Comparison of ENCODE assay signal across 8 cellular contexts in the genomic region with DNA sequence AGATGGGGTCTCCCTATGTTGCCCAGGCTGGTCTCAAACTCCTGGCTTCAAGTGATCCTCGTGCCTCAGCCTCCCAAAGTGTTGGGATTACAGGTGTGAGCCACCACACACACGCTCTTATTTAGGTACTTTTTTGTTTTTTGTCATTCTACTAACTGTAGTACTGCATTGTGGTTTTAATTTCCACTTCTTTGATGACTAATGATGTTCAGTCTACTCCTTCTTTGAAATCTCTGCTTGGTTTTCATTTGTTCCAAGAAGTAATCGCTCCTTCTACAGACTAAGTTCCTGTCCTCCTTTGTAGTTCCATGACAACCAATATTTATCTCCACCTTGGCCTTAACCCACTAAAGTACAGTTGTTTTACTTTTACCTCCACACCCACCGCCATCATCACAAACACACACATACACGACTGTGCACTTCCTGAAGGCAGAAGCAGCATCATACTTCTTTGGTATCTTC. TPM values are rescaled to one million over a fixed set of nuclear protein-coding genes. Genes with fewer than 3 reads are reported as not detected.
DNase-seq lines count a peak whose midpoint lies in the region; ATAC-seq and TF ChIP-seq lines count a peak whose summit lies in the region.

No MANE protein-coding gene starts in this region.

- peak overlapping the region; percentile 4 for H3K27ac ChIP-seq in upper lobe of right lung

- H3K4me3 Mint-ChIP-seq in activated T-helper 2 cell treated with anti-CD3 and anti-CD28 coated beads, Interferon-gamma antibody, Interleukin-2, Interleukin-4, amounts not matched to agents 10 μg/mL and 5 μg/mL and 100 μg/mL, durations not matched to agents 14 hours and 24 hours and 36 hours (ENCODE audit: low read depth), result peak overlapping the region; percentile 66
- H3K4me3 Mint-ChIP-seq in memory B cell, result peak overlapping the region; percentile 92

- peaks cover 8% of the 10 kb centered on the region for H3K27me3 Mint-ChIP-seq in activated T-helper 2 cell treated with anti-CD3 and anti-CD28 coated beads, Interferon-gamma antibody, Interleukin-2, Interleukin-4, amounts not matched to agents 10 μg/mL and 5 μg/mL and 100 μg/mL, durations not matched to agents 14 hours and 24 hours and 36 hours (ENCODE audit: low read depth)
- H3K27me3 Mint-ChIP-seq in memory B cell, result peaks cover 3% of the 10 kb centered on the region

- intact Hi-C loops in activated T-helper 2 cell treated with anti-CD3 and anti-CD28 coated beads, Interferon-gamma antibody, Interleukin-2, Interleukin-4, amounts not matched to agents 10 μg/mL and 5 μg/mL and 100 μg/mL, durations not matched to agents 14 hours and 24 hours and 36 hours (cut with micrococcal nuclease), result loop anchor here (1.0 to 10.0 kb wide), 3 partner anchors 44 to 134 kb away; partner anchors contain the start of gene ACAA1
- intact Hi-C loops in upper lobe of right lung (cut with DNase I), result no loop called here

- DNase-seq in stimulated activated CD4-positive, alpha-beta T cell treated with anti-CD3 and anti-CD28 coated beads, Interleukin-1b, Interleukin-23, amount 100 ng/mL, for 48 hours, result peak; percentile 29
- DNase-seq in stimulated activated CD4-positive, alpha-beta T cell treated with anti-CD3 and anti-CD28 coated beads, Interleukin-12 subunit alpha, Interleukin-12 subunit beta, amount 100 ng/mL, for 4 hours, result no peak
- DNase-seq in activated T-helper 2 cell treated with anti-CD3 and anti-CD28 coated beads, Interferon-gamma antibody, Interleukin-2, Interleukin-4, amounts not matched to agents 10 μg/mL and 5 μg/mL and 100 μg/mL, durations not matched to agents 14 hours and 24 hours and 36 hours (ENCODE audit: low spot score), result peak; percentile 46
- DNase-seq in memory B cell (ENCODE audit: low spot score in 2 of 2), result no peak
- DNase-seq in upper lobe of right lung, result no peak

- ATAC-seq in memory B cell (ENCODE audit: low read depth) (no peak), upper lobe of right lung (no peak), HG02885 (IDR thresholded peaks at IDR 0.05; ENCODE audit: poor library complexity, unreplicated experiment) (no peak), GM21737 (IDR thresholded peaks at IDR 0.05; ENCODE audit: unreplicated experiment) (no peak), HG02973 (IDR thresholded peaks at IDR 0.05; ENCODE audit: unreplicated experiment) (no peak)

- no peaks in the 10 kb centered on the region for H3K9me3 ChIP-seq in upper lobe of right lung

- peaks cover 8% of the 10 kb centered on the region for H3K36me3 Mint-ChIP-seq in activated T-helper 2 cell treated with anti-CD3 and anti-CD28 coated beads, Interferon-gamma antibody, Interleukin-2, Interleukin-4, amounts not matched to agents 10 μg/mL and 5 μg/mL and 100 μg/mL, durations not matched to agents 14 hours and 24 hours and 36 hours (ENCODE audit: low read depth)
- H3K36me3 Mint-ChIP-seq in memory B cell, result peaks cover under 1% of the 10 kb centered on the region

- no peak for TF ChIP-seq CTCF in upper lobe of right lung (IDR thresholded peaks at IDR 0.05)

- no peaks in the 10 kb centered on the region for H3K27me3 ChIP-seq in upper lobe of right lung

- peak overlapping the region; percentile 52 for H3K4me3 ChIP-seq in upper lobe of right lung

- no peaks in the 10 kb centered on the region for H3K4me1 ChIP-seq in upper lobe of right lung

- H3K36me3 ChIP-seq in upper lobe of right lung, result no peaks in the 10 kb centered on the region

- peak overlapping the region; percentile 95 for H3K27ac Mint-ChIP-seq in activated T-helper 2 cell treated with anti-CD3 and anti-CD28 coated beads, Interferon-gamma antibody, Interleukin-2, Interleukin-4, amounts not matched to agents 10 μg/mL and 5 μg/mL and 100 μg/mL, durations not matched to agents 14 hours and 24 hours and 36 hours
- peak overlapping the region; percentile 84 for H3K27ac Mint-ChIP-seq in memory B cell

- H3K9me3 Mint-ChIP-seq in activated T-helper 2 cell treated with anti-CD3 and anti-CD28 coated beads, Interferon-gamma antibody, Interleukin-2, Interleukin-4, amounts not matched to agents 10 μg/mL and 5 μg/mL and 100 μg/mL, durations not matched to agents 14 hours and 24 hours and 36 hours, result peaks cover 12% of the 10 kb centered on the region
- peaks cover 2% of the 10 kb centered on the region for H3K9me3 Mint-ChIP-seq in memory B cell

- peaks cover 32% of the 10 kb centered on the region for H3K4me1 Mint-ChIP-seq in activated T-helper 2 cell treated with anti-CD3 and anti-CD28 coated beads, Interferon-gamma antibody, Interleukin-2, Interleukin-4, amounts not matched to agents 10 μg/mL and 5 μg/mL and 100 μg/mL, durations not matched to agents 14 hours and 24 hours and 36 hours (ENCODE audit: low read depth)
- H3K4me1 Mint-ChIP-seq in memory B cell, result peaks cover 15% of the 10 kb centered on the region

RNA-seq across cellular contexts. Expression of gene DLEC1, which starts 0.5 kb away (rescaled TPM):
- total RNA-seq in activated T-helper 2 cell treated with anti-CD3 and anti-CD28 coated beads, Interferon-gamma antibody, Interleukin-2, Interleukin-4, amounts not matched to agents 10 μg/mL and 5 μg/mL and 100 μg/mL, durations not matched to agents 14 hours and 24 hours and 36 hours, result 0.02 and 0.16 TPM in 2 replicates
- total RNA-seq in upper lobe of right lung, result 2.7 TPM

RNA-seq across cellular contexts. Expression of gene PLCD1, which starts 9.0 kb away (rescaled TPM):
- total RNA-seq in activated T-helper 2 cell treated with anti-CD3 and anti-CD28 coated beads, Interferon-gamma antibody, Interleukin-2, Interleukin-4, amounts not matched to agents 10 μg/mL and 5 μg/mL and 100 μg/mL, durations not matched to agents 14 hours and 24 hours and 36 hours, result 4.3 and 6.9 TPM in 2 replicates
- total RNA-seq in upper lobe of right lung, result 32.2 TPM

RNA-seq across cellular contexts. Expression of gene VILL, which starts 47.9 kb away (rescaled TPM):
- 11.8 and 12.8 TPM in 2 replicates for total RNA-seq in activated T-helper 2 cell treated with anti-CD3 and anti-CD28 coated beads, Interferon-gamma antibody, Interleukin-2, Interleukin-4, amounts not matched to agents 10 μg/mL and 5 μg/mL and 100 μg/mL, durations not matched to agents 14 hours and 24 hours and 36 hours
- 8.9 TPM for total RNA-seq in upper lobe of right lung

Comparison
In these comparisons a context has a peak if more than half of its experiments do, and no peak if none do; other contexts are left out.
1. DNase-seq: peak in stimulated activated CD4-positive, alpha-beta T cell treated with anti-CD3 and anti-CD28 coated beads, Interleukin-1b, Interleukin-23, amount 100 ng/mL, for 48 hours (single experiment) and activated T-helper 2 cell treated with anti-CD3 and anti-CD28 coated beads, Interferon-gamma antibody, Interleukin-2, Interleukin-4, amounts not matched to agents 10 μg/mL and 5 μg/mL and 100 μg/mL, durations not matched to agents 14 hours and 24 hours and 36 hours (single experiment); none in stimulated activated CD4-positive, alpha-beta T cell treated with anti-CD3 and anti-CD28 coated beads, Interleukin-12 subunit alpha, Interleukin-12 subunit beta, amount 100 ng/mL, for 4 hours (single experiment), memory B cell (0 of 2) and upper lobe of right lung (single experiment).